1 cellular context compared by ENCODE assay signal in genomic region chr10:67884313-67884841, GRCh38.
TF ChIP-seq lines count a peak whose summit lies in the region.

Gene SIRT1, plus strand, starts transcription at chr10:67884656. Its CDS starts 66 bp downstream, at chr10:67884722.

TF ChIP-seq in HEK293, 187 proteins besides CTCF, POLR2A, EP300 and RAD21 (continued from another document and continues in another):
- TF ChIP-seq ZNF629 (tag by site-specific recombination; IDR thresholded peaks at IDR 0.05) (peak; percentile 82), ZBTB7A (tag by site-specific recombination; IDR thresholded peaks at IDR 0.05; ENCODE audit: low read depth) (peak; percentile 82), ZNF514 (tag by site-specific recombination; IDR thresholded peaks at IDR 0.05) (no peak), SP3 (tag by site-specific recombination; IDR thresholded peaks at IDR 0.05) (peak; percentile 70), REST (tag by site-specific recombination; IDR thresholded peaks at IDR 0.05) (no peak), ZSCAN23 (tag by site-specific recombination; IDR thresholded peaks at IDR 0.05) (peak; percentile 72; the same call in 1 of the 2 replicates), KLF16 (tag by site-specific recombination; IDR thresholded peaks at IDR 0.05) (peak; percentile 93), ZBTB11 (tag by site-specific recombination; conservative IDR thresholded peaks at IDR 0.05; ENCODE audit: low read depth) (peak; percentile 77), RBAK (tag by site-specific recombination; IDR thresholded peaks at IDR 0.05) (no peak), ZNF701 (tag by site-specific recombination; IDR thresholded peaks at IDR 0.05) (no peak), ZNF223 (tag by site-specific recombination; IDR thresholded peaks at IDR 0.05) (no peak), ZNF184 (tag by site-specific recombination; IDR thresholded peaks at IDR 0.05) (0 out of 2 replicates have a peak, but pooled peaks have one; percentile 24), ZNF2 (tag by site-specific recombination; IDR thresholded peaks at IDR 0.05) (peak; percentile 68; the same call in 1 of the 2 replicates), OSR2 (tag by site-specific recombination; IDR thresholded peaks at IDR 0.05) (peak; percentile 53), ZIC2 (tag by site-specific recombination; IDR thresholded peaks at IDR 0.05) (peak; percentile 83), SP7 (tag by site-specific recombination; IDR thresholded peaks at IDR 0.05) (peak; percentile 82), PRDM1 (tag by site-specific recombination; IDR thresholded peaks at IDR 0.05) (peak; percentile 70), FEZF1 (tag by site-specific recombination; IDR thresholded peaks at IDR 0.05) (peak; percentile 73), ZBTB8A (tag by site-specific recombination; IDR thresholded peaks at IDR 0.05) (peak; percentile 80), YY2 (tag by site-specific recombination; IDR thresholded peaks at IDR 0.05) (peak; percentile 75), ZNF707 (tag by site-specific recombination; IDR thresholded peaks at IDR 0.05) (no peak), ZNF558 (tag by site-specific recombination; IDR thresholded peaks at IDR 0.05) (peak; percentile 25; the same call in 1 of the 2 replicates), HIC1 (tag by site-specific recombination; IDR thresholded peaks at IDR 0.05) (peak; percentile 97), ZNF449 (tag by site-specific recombination; IDR thresholded peaks at IDR 0.05) (0 out of 2 replicates have a peak, but pooled peaks have one; percentile 71), ZBTB6 (tag by site-specific recombination; IDR thresholded peaks at IDR 0.05) (peak; percentile 75; the same call in 1 of the 2 replicates), KLF8 (tag by site-specific recombination; IDR thresholded peaks at IDR 0.05) (peak; percentile 99), ZNF10 (tag by site-specific recombination; IDR thresholded peaks at IDR 0.05) (peak; percentile 39; the same call in 1 of the 2 replicates), ZNF501 (tag by site-specific recombination; IDR thresholded peaks at IDR 0.05) (peak; percentile 88), ZNF24 (tag by site-specific recombination; IDR thresholded peaks at IDR 0.05) (peak; percentile 93; the same call in 1 of the 2 replicates), HOXA7 (CRISPR knock-in tag; IDR thresholded peaks at IDR 0.05; ENCODE audit: borderline replicate concordance) (no peak), PRDM10 (tag by site-specific recombination; IDR thresholded peaks at IDR 0.05) (peak; percentile 87), ZNF394 (tag by site-specific recombination; IDR thresholded peaks at IDR 0.05; ENCODE audit: borderline replicate concordance) (peak; percentile 70), KLF9 (tag by site-specific recombination; IDR thresholded peaks at IDR 0.05; ENCODE audit: low read depth) (peak; percentile 81), KLF1 (tag by site-specific recombination; IDR thresholded peaks at IDR 0.05) (peak; percentile 97), ZNF561 (tag by site-specific recombination; IDR thresholded peaks at IDR 0.05; ENCODE audit: borderline replicate concordance) (peak; percentile 59; the same call in 1 of the 2 replicates), ZNF433 (tag by site-specific recombination; IDR thresholded peaks at IDR 0.05; ENCODE audit: low read depth) (no peak), KLF17 (tag by site-specific recombination; IDR thresholded peaks at IDR 0.05) (peak; percentile 89), BCL11B (tag by site-specific recombination; IDR thresholded peaks at IDR 0.05; ENCODE audit: low read depth) (peak; percentile 74; the same call in 1 of the 2 replicates), ZNF580 (tag by site-specific recombination; IDR thresholded peaks at IDR 0.05) (peak; percentile 26; the same call in 1 of the 2 replicates), MEIS1 (CRISPR knock-in tag; IDR thresholded peaks at IDR 0.05; ENCODE audit: borderline replicate concordance) (no peak), INSM2 (tag by site-specific recombination; IDR thresholded peaks at IDR 0.05) (peak; percentile 78; the same call in 1 of the 2 replicates), ZNF391 (tag by site-specific recombination; IDR thresholded peaks at IDR 0.05; ENCODE audit: borderline replicate concordance, low read depth) (peak; percentile 59; the same call in 1 of the 2 replicates)
